1 cellular context compared by ENCODE assay signal in genomic region chr12:7142057-7142644, GRCh38.
A peak's percentile ranks its signal among the peaks of the same experiment; 100 is the strongest.
TF ChIP-seq lines count a peak whose summit lies in the region.

No MANE protein-coding gene starts in this region.

TF ChIP-seq in IMR-90, 13 proteins besides CTCF, POLR2A, EP300 and RAD21:
- TF ChIP-seq ELK1 (IDR thresholded peaks at IDR 0.05; ENCODE audit: borderline replicate concordance, low read depth, low read length) (no peak), RFX5 (IDR thresholded peaks at IDR 0.05; ENCODE audit: low read depth, low read length) (no peak), MAZ (IDR thresholded peaks at IDR 0.05; ENCODE audit: borderline replicate concordance, low read depth, low read length) (peak; percentile 34; the same call in 1 of the 2 replicates), CHD1 (IDR thresholded peaks at IDR 0.05; ENCODE audit: low read depth, low read length) (no peak), SMC3 (IDR thresholded peaks at IDR 0.05; ENCODE audit: low read depth, low read length) (peak; percentile 62), RCOR1 (IDR thresholded peaks at IDR 0.05; ENCODE audit: insufficient replicate concordance, low read length) (no peak), FOS (IDR thresholded peaks at IDR 0.05; ENCODE audit: low read depth, low read length) (no peak), BHLHE40 (IDR thresholded peaks at IDR 0.05; ENCODE audit: low read depth, low read length) (no peak), MAFK (IDR thresholded peaks at IDR 0.05; ENCODE audit: low read depth, low read length) (no peak)
